ENCODE assay signal across 25 cellular contexts in genomic region chr12:42118136-42118879, GRCh38. TPM values are rescaled to one million over a fixed set of nuclear protein-coding genes. Genes with fewer than 3 reads are reported as not detected.
A peak's percentile ranks its signal among the peaks of the same experiment; 100 is the strongest.
DNase-seq lines count a peak whose midpoint lies in the region; ATAC-seq and TF ChIP-seq lines count a peak whose summit lies in the region.
"Had no signal": no experiment of that assay in that cellular context is flagged by ENCODE, and none has a peak within 500 bp of the region (broad histone marks: within the 10 kb centered on the region; RNA-seq: fewer than 3 reads in every experiment).

No MANE protein-coding gene starts in this region.

- ATAC-seq in HG03196 (IDR thresholded peaks at IDR 0.05; ENCODE audit: unreplicated experiment), result no peak
- ATAC-seq in PC-3, result no peak
- ATAC-seq: GM12878 had no signal

- H3K9ac ChIP-seq in GM23248, result no peak overlapping the region
- H3K9ac ChIP-seq in mesenchymal stem cell (ENCODE audit: low read length), result no peak overlapping the region
- no peak overlapping the region for H3K9ac ChIP-seq in PC-3 (ENCODE audit: low read length)

- no peaks in the 10 kb centered on the region for H3K9me3 ChIP-seq in GM23248 (ENCODE audit: low read depth)
- no peaks in the 10 kb centered on the region for H3K9me3 ChIP-seq in mesenchymal stem cell (ENCODE audit: control insufficient read depth, low read length)
- no peaks in the 10 kb centered on the region for H3K9me3 ChIP-seq in PC-3 (ENCODE audit: low read length)
- H3K9me3 ChIP-seq: adrenal gland, ovary, tibial nerve had no signal

- H3F3A ChIP-seq in GM23248 (ENCODE audit: insufficient read depth), result peaks cover 21% of the 10 kb centered on the region
- no peaks in the 10 kb centered on the region for H3F3A ChIP-seq in PC-3 (ENCODE audit: low read length, unreplicated experiment)

- no peaks in the 10 kb centered on the region for H3K9me2 ChIP-seq in GM23248 (ENCODE audit: insufficient read depth)
- no peaks in the 10 kb centered on the region for H3K9me2 ChIP-seq in PC-3 (replicated peaks; ENCODE audit: low read length)

- peaks cover 10% of the 10 kb centered on the region for H3K9me3 Mint-ChIP-seq in activated T-helper 2 cell treated with anti-CD3 and anti-CD28 coated beads, Interferon-gamma antibody, Interleukin-2, Interleukin-4, amounts not matched to agents 10 μg/mL and 5 μg/mL and 100 μg/mL, durations not matched to agents 14 hours and 24 hours and 36 hours
- peaks cover 6% of the 10 kb centered on the region for H3K9me3 Mint-ChIP-seq in activated naive CD4-positive, alpha-beta T cell treated with anti-CD3 and anti-CD28 coated beads, Interleukin-2, amount 10 ng/mL, durations not matched to agents 7 days and 5 days

- H3K79me2 ChIP-seq in GM23248 (ENCODE audit: insufficient read depth), result peaks cover 51% of the 10 kb centered on the region
- peaks cover 26% of the 10 kb centered on the region for H3K79me2 ChIP-seq in PC-3 (ENCODE audit: low read length)

- no peak overlapping the region for H4K8ac ChIP-seq in mesenchymal stem cell (ENCODE audit: low read length)

- BruUV-seq in PC-3 (replicated peaks; lab: Mats Ljungman, UMichigan), result no TSS peak

- no peak overlapping the region for H3K4me3 ChIP-seq in GM23248
- H3K4me3 ChIP-seq in mesenchymal stem cell (ENCODE audit: insufficient read depth in 1 of 2, low read depth in 1 of 2, low read length in 2 of 2), result no peak overlapping the region
- no peak overlapping the region for H3K4me3 ChIP-seq in PC-3 (ENCODE audit: low read length)
- H3K4me3 ChIP-seq: adrenal gland, GM12878, ovary, SK-N-MC, skin epidermis, tibial nerve had no signal

- POLR2A ChIA-PET in PC-3 (lab: Charles Lee; ENCODE audit: unreplicated experiment), result no interaction called here

- H3K27ac ChIP-seq in GM23248 (peak overlapping the region; percentile 53), mesenchymal stem cell (ENCODE audit: low read length, poor library complexity, severe bottlenecking) (no peak overlapping the region), PC-3 (ENCODE audit: low read length) (no peak overlapping the region)
- H3K27ac ChIP-seq: adrenal gland, ovary, SK-N-MC, skin epidermis, tibial nerve had no signal

- H3K36me3 Mint-ChIP-seq in activated T-helper 2 cell treated with anti-CD3 and anti-CD28 coated beads, Interferon-gamma antibody, Interleukin-2, Interleukin-4, amounts not matched to agents 10 μg/mL and 5 μg/mL and 100 μg/mL, durations not matched to agents 14 hours and 24 hours and 36 hours (ENCODE audit: low read depth), result peaks cover 43% of the 10 kb centered on the region
- H3K36me3 Mint-ChIP-seq in activated naive CD4-positive, alpha-beta T cell treated with anti-CD3 and anti-CD28 coated beads, Interleukin-2, amount 10 ng/mL, durations not matched to agents 7 days and 5 days, result peaks cover 38% of the 10 kb centered on the region

- H4K20me1 ChIP-seq in GM23248 (ENCODE audit: insufficient read depth) (peaks cover 4% of the 10 kb centered on the region; the same call in 1 of the 2 replicates), PC-3 (ENCODE audit: low read length) (no peaks in the 10 kb centered on the region)

- DNase-seq in AG08396 (ENCODE audit: low spot score) (peak; percentile 36), GM23248 (peak; percentile 42), mesenchymal stem cell (no peak), PC-3 (no peak)
- no peak for DNase-seq in activated T-helper 2 cell treated with anti-CD3 and anti-CD28 coated beads, Interferon-gamma antibody, Interleukin-2, Interleukin-4, amounts not matched to agents 10 μg/mL and 5 μg/mL and 100 μg/mL, durations not matched to agents 14 hours and 24 hours and 36 hours (ENCODE audit: low spot score)
- no peak for DNase-seq in activated naive CD4-positive, alpha-beta T cell treated with anti-CD3 and anti-CD28 coated beads, Interleukin-2, amount 10 ng/mL, durations not matched to agents 7 days and 5 days
- DNase-seq: activated CD4-positive, alpha-beta T cell treated with anti-CD3 and anti-CD28 coated beads for 1 hour; activated T-cell treated with anti-CD3 and anti-CD28 coated beads for 4 hours; adrenal gland; C1 segment of cervical spinal cord; Calu3; DND-41; NCI-H146; NCI-H2107; NCI-H446 treated with DMSO at 0.1 percent for 48 hours; ovary; stimulated activated CD4-positive, alpha-beta T cell treated with anti-CD3 and anti-CD28 coated beads, Interleukin-1b, Interleukin-23, amount 100 ng/mL, for 48 hours; stimulated activated CD8-positive, alpha-beta memory T cell treated with anti-CD3 and anti-CD28 coated beads, Interleukin-4, amount 100 ng/mL, for 48 hours had no signal

- peaks cover 12% of the 10 kb centered on the region for H3K4me1 Mint-ChIP-seq in activated T-helper 2 cell treated with anti-CD3 and anti-CD28 coated beads, Interferon-gamma antibody, Interleukin-2, Interleukin-4, amounts not matched to agents 10 μg/mL and 5 μg/mL and 100 μg/mL, durations not matched to agents 14 hours and 24 hours and 36 hours (ENCODE audit: low read depth)
- no peaks in the 10 kb centered on the region for H3K4me1 Mint-ChIP-seq in activated naive CD4-positive, alpha-beta T cell treated with anti-CD3 and anti-CD28 coated beads, Interleukin-2, amount 10 ng/mL, durations not matched to agents 7 days and 5 days
- H3K4me1 Mint-ChIP-seq: nephron had no signal

- H3K27me3 Mint-ChIP-seq in activated T-helper 2 cell treated with anti-CD3 and anti-CD28 coated beads, Interferon-gamma antibody, Interleukin-2, Interleukin-4, amounts not matched to agents 10 μg/mL and 5 μg/mL and 100 μg/mL, durations not matched to agents 14 hours and 24 hours and 36 hours (ENCODE audit: low read depth), result no peaks in the 10 kb centered on the region
- H3K27me3 Mint-ChIP-seq in activated naive CD4-positive, alpha-beta T cell treated with anti-CD3 and anti-CD28 coated beads, Interleukin-2, amount 10 ng/mL, durations not matched to agents 7 days and 5 days, result no peaks in the 10 kb centered on the region

- H3K4me2 ChIP-seq in GM23248 (ENCODE audit: unreplicated experiment), result no peak overlapping the region
- H3K4me2 ChIP-seq in mesenchymal stem cell (ENCODE audit: low read length, poor library complexity, severe bottlenecking), result no peak overlapping the region
- H3K4me2 ChIP-seq in PC-3 (ENCODE audit: low read length), result no peak overlapping the region

- 72 to 83% methylated on average over 5 of the region's 5 CpGs for WGBS in GM23248 (ENCODE audit: low coverage in 1 of 2, low lambda C conversion rate in 2 of 2, missing lambda C conversion rate in 2 of 2), 2 experiments
- 85% methylated on average over 3 of the region's 5 CpGs for WGBS in mesenchymal stem cell

- H2AFZ ChIP-seq in GM23248 (peak overlapping the region; percentile 32), mesenchymal stem cell (ENCODE audit: low read depth, low read length) (no peak overlapping the region), PC-3 (ENCODE audit: low read length) (no peak overlapping the region)

- H3K18ac ChIP-seq in mesenchymal stem cell (ENCODE audit: low read depth in 1 of 2, low read length in 2 of 2), result no peak overlapping the region

- H3K4ac ChIP-seq in mesenchymal stem cell (ENCODE audit: low read depth in 1 of 2, low read length in 2 of 2), result no peak overlapping the region

- H2BK120ac ChIP-seq in mesenchymal stem cell (ENCODE audit: low read depth, low read length), result peak overlapping the region; percentile 49

- H2BK12ac ChIP-seq in mesenchymal stem cell (ENCODE audit: low read length in 2 of 2), result peak overlapping the region in 1 of 2 experiments; percentile 39

- in situ Hi-C loops in GM23248 (cut with MboI), result no loop called here

- H3K4me1 ChIP-seq in GM23248 (ENCODE audit: insufficient read depth), result peaks cover 23% of the 10 kb centered on the region
- H3K4me1 ChIP-seq in mesenchymal stem cell (ENCODE audit: control insufficient read depth, insufficient read depth, low read depth, low read length), result no peaks in the 10 kb centered on the region
- H3K4me1 ChIP-seq in PC-3 (ENCODE audit: insufficient read depth, low read length), result no peaks in the 10 kb centered on the region
- H3K4me1 ChIP-seq: adrenal gland had no signal

- CTCF ChIA-PET in activated naive CD4-positive, alpha-beta T cell treated with anti-CD3 and anti-CD28 coated beads, Interleukin-2, amount 10 ng/mL, durations not matched to agents 7 days and 5 days (lab: Charles Lee), result no interaction called here
- CTCF ChIA-PET in PC-3 (lab: Charles Lee), result no interaction called here

- no peak overlapping the region for H2AK5ac ChIP-seq in mesenchymal stem cell (ENCODE audit: low read length, severe bottlenecking)

- no peak for TF ChIP-seq CTCF in PC-3 (conservative IDR thresholded peaks at IDR 0.05; ENCODE audit: low read depth, low read length)

- H2BK5ac ChIP-seq in mesenchymal stem cell (ENCODE audit: low read depth, low read length, poor library complexity, severe bottlenecking), result no peak overlapping the region

- peak overlapping the region; percentile 72 for H3K27ac Mint-ChIP-seq in activated T-helper 2 cell treated with anti-CD3 and anti-CD28 coated beads, Interferon-gamma antibody, Interleukin-2, Interleukin-4, amounts not matched to agents 10 μg/mL and 5 μg/mL and 100 μg/mL, durations not matched to agents 14 hours and 24 hours and 36 hours
- no peak overlapping the region for H3K27ac Mint-ChIP-seq in activated naive CD4-positive, alpha-beta T cell treated with anti-CD3 and anti-CD28 coated beads, Interleukin-2, amount 10 ng/mL, durations not matched to agents 7 days and 5 days
- H3K27ac Mint-ChIP-seq: nephron; T-helper 1 cell treated with Interleukin-12 subunit alpha and Interleukin-12 subunit beta and Interleukin-4 antibody, amounts not matched to agents 30 μg/mL and 1 μg/mL, for 36 hours had no signal

- intact Hi-C loops in activated T-helper 2 cell treated with anti-CD3 and anti-CD28 coated beads, Interferon-gamma antibody, Interleukin-2, Interleukin-4, amounts not matched to agents 10 μg/mL and 5 μg/mL and 100 μg/mL, durations not matched to agents 14 hours and 24 hours and 36 hours (cut with micrococcal nuclease), result no loop called here
- intact Hi-C loops in PC-3 (cut with micrococcal nuclease), result no loop called here

- H3K27me3 ChIP-seq in GM23248 (replicated peaks; ENCODE audit: insufficient read depth) (no peaks in the 10 kb centered on the region), mesenchymal stem cell (ENCODE audit: control insufficient read depth in 1 of 2, insufficient read depth in 1 of 2, low read length in 2 of 2) (no peaks in the 10 kb centered on the region), PC-3 (ENCODE audit: low read length) (no peaks in the 10 kb centered on the region)
- H3K27me3 ChIP-seq: adrenal gland, ovary, tibial nerve had no signal

- H3K23ac ChIP-seq in mesenchymal stem cell (ENCODE audit: low read length in 2 of 2), result no peak overlapping the region

- peaks cover 5% of the 10 kb centered on the region; the same call in 1 of the 2 replicates for H3K36me3 ChIP-seq in GM23248 (ENCODE audit: low read depth)
- peaks cover 0 to 3% of the 10 kb centered on the region in 2 experiments for H3K36me3 ChIP-seq in mesenchymal stem cell (ENCODE audit: control insufficient read depth in 1 of 2, insufficient read depth in 2 of 2, low read depth in 1 of 2, low read length in 2 of 2)
- H3K36me3 ChIP-seq in PC-3 (ENCODE audit: low read depth, low read length), result peaks cover 8% of the 10 kb centered on the region; the same call in 1 of the 2 replicates
- H3K36me3 ChIP-seq: adrenal gland, ovary had no signal

- no peak overlapping the region for H4K91ac ChIP-seq in mesenchymal stem cell (ENCODE audit: low read length)

- no peak overlapping the region for H2BK15ac ChIP-seq in mesenchymal stem cell (ENCODE audit: low read depth, poor library complexity, severe bottlenecking)

- peaks cover 21% of the 10 kb centered on the region for H3K79me1 ChIP-seq in mesenchymal stem cell (replicated peaks; ENCODE audit: low read length, poor library complexity, severe bottlenecking)

- H3K4me3 Mint-ChIP-seq in activated T-helper 2 cell treated with anti-CD3 and anti-CD28 coated beads, Interferon-gamma antibody, Interleukin-2, Interleukin-4, amounts not matched to agents 10 μg/mL and 5 μg/mL and 100 μg/mL, durations not matched to agents 14 hours and 24 hours and 36 hours (ENCODE audit: low read depth), result no peak overlapping the region
- H3K4me3 Mint-ChIP-seq in activated naive CD4-positive, alpha-beta T cell treated with anti-CD3 and anti-CD28 coated beads, Interleukin-2, amount 10 ng/mL, durations not matched to agents 7 days and 5 days, result no peak overlapping the region
- H3K4me3 Mint-ChIP-seq: nephron; T-helper 1 cell treated with Interleukin-12 subunit alpha and Interleukin-12 subunit beta and Interleukin-4 antibody, amounts not matched to agents 30 μg/mL and 1 μg/mL, for 36 hours had no signal

- no peak overlapping the region for H3K14ac ChIP-seq in mesenchymal stem cell (ENCODE audit: low read length in 2 of 2)

RNA-seq across cellular contexts. Expression of gene GXYLT1, which starts 26.4 kb away (rescaled TPM):
- 14.6 and 16.6 TPM in 2 replicates for total RNA-seq in GM23248 (2014; rRNA removed; shearing (Covaris generic))
- 13.7 and 14.8 TPM in 2 replicates for polyA plus RNA-seq in GM23248 (2016; fragmentation: Nextera tagmentation; extraction: Ambion mirVana)
- total RNA-seq in activated T-helper 2 cell treated with anti-CD3 and anti-CD28 coated beads, Interferon-gamma antibody, Interleukin-2, Interleukin-4, amounts not matched to agents 10 μg/mL and 5 μg/mL and 100 μg/mL, durations not matched to agents 14 hours and 24 hours and 36 hours, result 9.8 and 11.0 TPM in 2 replicates
- polyA plus RNA-seq in mesenchymal stem cell (2013, experiment 1 of 2), result 12.0 TPM
- polyA plus RNA-seq in mesenchymal stem cell (2013, experiment 2 of 2), result 13.0 TPM
- total RNA-seq in PC-3 (2014; rRNA removed), result 5.1 and 10.9 TPM in 2 replicates

Comparison
In these comparisons a context has a peak if more than half of its experiments do, and no peak if none do; other contexts are left out.
1. DNase-seq: peak in AG08396 (single experiment) and GM23248 (single experiment); none in activated T-helper 2 cell treated with anti-CD3 and anti-CD28 coated beads, Interferon-gamma antibody, Interleukin-2, Interleukin-4, amounts not matched to agents 10 μg/mL and 5 μg/mL and 100 μg/mL, durations not matched to agents 14 hours and 24 hours and 36 hours (single experiment), mesenchymal stem cell (single experiment), activated naive CD4-positive, alpha-beta T cell treated with anti-CD3 and anti-CD28 coated beads, Interleukin-2, amount 10 ng/mL, durations not matched to agents 7 days and 5 days (single experiment) and PC-3 (single experiment).